Comparison of ENCODE assay signal across 27 cellular contexts in genomic region chr11:115396533-115396932, GRCh38.
"Had no signal": no experiment of that assay in that cellular context is flagged by ENCODE, and none has a peak within 500 bp of the region (broad histone marks: within the 10 kb centered on the region; RNA-seq: fewer than 3 reads in every experiment).

No MANE protein-coding gene starts in this region.

- H3K27ac ChIP-seq: brain microvascular endothelial cell, cardiac muscle cell, Peyer's patch, RWPE1, SJCRH30, VCaP had no signal

- ATAC-seq: activated T-helper 17 cell treated with anti-CD3 and anti-CD28 coated beads, Interleukin-2, amount 50 U/mL, for 72 hours had no signal

- H3K4me3 ChIP-seq: cardiac muscle cell, MG63, Peyer's patch, SJCRH30 had no signal

- H3K4me1 ChIP-seq: Peyer's patch, SJCRH30 had no signal

- DNase-seq: activated CD4-positive, alpha-beta memory T cell treated with anti-CD3 and anti-CD28 coated beads, Interleukin-2, amount 10 ng/mL, durations not matched to agents 7 days and 5 days; activated CD4-positive, alpha-beta T cell treated with anti-CD3 and anti-CD28 coated beads, Interleukin-2, amount 10 ng/mL, durations not matched to agents 7 days and 5 days; activated CD4-positive, CD25-positive, alpha-beta regulatory T cell; activated gamma-delta T cell; activated naive CD4-positive, alpha-beta T cell treated with anti-CD3 and anti-CD28 coated beads for 36 hours; activated T-cell treated with anti-CD3 and anti-CD28 coated beads for 4 hours; activated T-cell treated with anti-CD3 and anti-CD28 coated beads, Interleukin-2, amount 50 U/mL, for 48 hours; amygdala; brain microvascular endothelial cell; cerebellar nuclear complex; MG63; MV-4-11; NCI-H1092 treated with DMSO at 0.1 percent for 48 hours; NCI-H1417 treated with DMSO at 0.1 percent for 48 hours; NCI-H1694; NCI-H2029; NCI-H226; NCI-H510A treated with DMSO at 0.1 percent for 48 hours; Peyer's patch; Right ventricle myocardium superior; SJCRH30; SK-N-SH; T-helper 1 cell had no signal

- H3K36me3 ChIP-seq: brain microvascular endothelial cell, cardiac muscle cell, MG63, Peyer's patch, SJCRH30 had no signal

- H3K9me3 ChIP-seq: MG63, Peyer's patch, SJCRH30, SK-N-SH had no signal

- H3K27me3 ChIP-seq: brain microvascular endothelial cell, cardiac muscle cell, MG63, Peyer's patch, SJCRH30 had no signal
